22 cellular contexts compared by ENCODE assay signal in genomic region chr10:72062832-72063702, GRCh38. TPM values are rescaled to one million over a fixed set of nuclear protein-coding genes. Genes with fewer than 3 reads are reported as not detected.
DNase-seq lines count a peak whose midpoint lies in the region; ATAC-seq and TF ChIP-seq lines count a peak whose summit lies in the region.
"Had no signal": no experiment of that assay in that cellular context is flagged by ENCODE, and none has a peak within 500 bp of the region (broad histone marks: within the 10 kb centered on the region; RNA-seq: fewer than 3 reads in every experiment).

No MANE protein-coding gene starts in this region.

- H3K4me1 Mint-ChIP-seq in activated naive CD8-positive, alpha-beta T cell (ENCODE audit: low read depth), result peaks cover 31% of the 10 kb centered on the region
- H3K4me1 Mint-ChIP-seq in activated naive CD8-positive, alpha-beta T cell treated with anti-CD3 and anti-CD28 coated beads, Interleukin-2, amount 50 U/mL, for 24 hours, result peaks cover 30% of the 10 kb centered on the region
- H3K4me1 Mint-ChIP-seq in glutamatergic neuron (ENCODE audit: low read depth, unreplicated experiment), result peaks cover 27% of the 10 kb centered on the region
- H3K4me1 Mint-ChIP-seq in stimulated activated memory B cell treated with anti-CD40 and anti-IgM and Interleukin-4, amounts not matched to agents 10 μg/mL and 1 μg/mL and 100 μg/mL, for 72 hours, result peaks cover 35% of the 10 kb centered on the region

- no peak for TF ChIP-seq CTCF in RWPE1 (conservative IDR thresholded peaks at IDR 0.05; ENCODE audit: low read depth)
- TF ChIP-seq CTCF in glutamatergic neuron (IDR thresholded peaks at IDR 0.05; ENCODE audit: partially characterized antibody, unreplicated experiment), result no peak

- no peaks in the 10 kb centered on the region for H3K9me3 Mint-ChIP-seq in activated naive CD8-positive, alpha-beta T cell (ENCODE audit: low read depth)
- H3K9me3 Mint-ChIP-seq in activated naive CD8-positive, alpha-beta T cell treated with anti-CD3 and anti-CD28 coated beads, Interleukin-2, amount 50 U/mL, for 24 hours, result no peaks in the 10 kb centered on the region
- H3K9me3 Mint-ChIP-seq in glutamatergic neuron (ENCODE audit: unreplicated experiment), result peaks cover 23% of the 10 kb centered on the region
- H3K9me3 Mint-ChIP-seq in stimulated activated memory B cell treated with anti-CD40 and anti-IgM and Interleukin-4, amounts not matched to agents 10 μg/mL and 1 μg/mL and 100 μg/mL, for 72 hours, result no peaks in the 10 kb centered on the region

- peak overlapping the region; percentile 79 for H3K27ac Mint-ChIP-seq in activated naive CD8-positive, alpha-beta T cell
- H3K27ac Mint-ChIP-seq in activated naive CD8-positive, alpha-beta T cell treated with anti-CD3 and anti-CD28 coated beads, Interleukin-2, amount 50 U/mL, for 24 hours, result no peak overlapping the region
- peak overlapping the region; percentile 28 for H3K27ac Mint-ChIP-seq in glutamatergic neuron (ENCODE audit: unreplicated experiment)
- H3K27ac Mint-ChIP-seq in stimulated activated memory B cell treated with anti-CD40 and anti-IgM and Interleukin-4, amounts not matched to agents 10 μg/mL and 1 μg/mL and 100 μg/mL, for 72 hours, result peak overlapping the region; percentile 62

- no peak overlapping the region for H3K4me3 Mint-ChIP-seq in activated naive CD8-positive, alpha-beta T cell
- H3K4me3 Mint-ChIP-seq in activated naive CD8-positive, alpha-beta T cell treated with anti-CD3 and anti-CD28 coated beads, Interleukin-2, amount 50 U/mL, for 24 hours, result no peak overlapping the region
- no peak overlapping the region for H3K4me3 Mint-ChIP-seq in glutamatergic neuron (ENCODE audit: unreplicated experiment)
- no peak overlapping the region for H3K4me3 Mint-ChIP-seq in stimulated activated memory B cell treated with anti-CD40 and anti-IgM and Interleukin-4, amounts not matched to agents 10 μg/mL and 1 μg/mL and 100 μg/mL, for 72 hours

- H3K27me3 Mint-ChIP-seq in activated naive CD8-positive, alpha-beta T cell, result no peaks in the 10 kb centered on the region
- H3K27me3 Mint-ChIP-seq in activated naive CD8-positive, alpha-beta T cell treated with anti-CD3 and anti-CD28 coated beads, Interleukin-2, amount 50 U/mL, for 24 hours, result no peaks in the 10 kb centered on the region
- H3K27me3 Mint-ChIP-seq in glutamatergic neuron (ENCODE audit: unreplicated experiment), result peaks cover 15% of the 10 kb centered on the region
- H3K27me3 Mint-ChIP-seq in stimulated activated memory B cell treated with anti-CD40 and anti-IgM and Interleukin-4, amounts not matched to agents 10 μg/mL and 1 μg/mL and 100 μg/mL, for 72 hours, result no peaks in the 10 kb centered on the region

- DNase-seq in activated naive CD8-positive, alpha-beta T cell treated with anti-CD3 and anti-CD28 coated beads, Interleukin-2, amount 50 U/mL, for 24 hours, result no peak
- DNase-seq in RWPE1 (ENCODE audit: low spot score) (no peak), glutamatergic neuron (no peak), ureter (ENCODE audit: low spot score) (no peak)
- DNase-seq: ACHN; activated CD4-positive, CD25-positive, alpha-beta regulatory T cell treated with anti-CD3 and anti-CD28 coated beads, Interleukin-2, amount 50 U/mL, for 72 hours; amygdala; dermis blood vessel endothelial cell; DMS 273 treated with DMSO at 0.1 percent for 48 hours; Karpas-422; kidney glomerular epithelial cell; NCI-H2171; NCI-H526 treated with DMSO at 0.1 percent for 48 hours; right cardiac atrium; upper lobe of right lung had no signal

- CTCF ChIA-PET in RWPE1 (lab: Yijun Ruan, JAX), result interaction anchor here (0.6 to 1.2 kb wide), 5 partner anchors 15 to 167 kb away, joined by 3 to 6 read pairs (median 4); no protein-coding TSS in a partner anchor

- POLR2A ChIA-PET in RWPE1 (lab: Yijun Ruan, JAX; ENCODE audit: low non-redundant PET), result no interaction called here

- no peaks in the 10 kb centered on the region for H3K36me3 Mint-ChIP-seq in activated naive CD8-positive, alpha-beta T cell
- H3K36me3 Mint-ChIP-seq in activated naive CD8-positive, alpha-beta T cell treated with anti-CD3 and anti-CD28 coated beads, Interleukin-2, amount 50 U/mL, for 24 hours (ENCODE audit: low read depth), result peaks cover 21% of the 10 kb centered on the region
- peaks cover 4% of the 10 kb centered on the region for H3K36me3 Mint-ChIP-seq in glutamatergic neuron (ENCODE audit: unreplicated experiment)
- peaks cover 35% of the 10 kb centered on the region for H3K36me3 Mint-ChIP-seq in stimulated activated memory B cell treated with anti-CD40 and anti-IgM and Interleukin-4, amounts not matched to agents 10 μg/mL and 1 μg/mL and 100 μg/mL, for 72 hours

- H3K27ac ChIP-seq in RWPE1, result peak overlapping the region; percentile 7; the same call in 1 of the 2 replicates
- H3K27ac ChIP-seq: BLaER1 treated with 17β-estradiol and CSF1 and Interleukin-3, amounts not matched to agents 10 nM and 100 nM; cardiac muscle cell; parathyroid adenoma; upper lobe of right lung had no signal

- no peak for ATAC-seq in activated naive CD8-positive, alpha-beta T cell treated with anti-CD3 and anti-CD28 coated beads, Interleukin-2, amount 50 U/mL, for 24 hours
- no peak for ATAC-seq in stimulated activated memory B cell treated with anti-CD40 and anti-IgM and Interleukin-4, amounts not matched to agents 10 μg/mL and 1 μg/mL and 100 μg/mL, for 72 hours
- ATAC-seq in GM18868 (IDR thresholded peaks at IDR 0.05; ENCODE audit: unreplicated experiment), result no peak
- no peak for ATAC-seq in GM21390 (IDR thresholded peaks at IDR 0.05; ENCODE audit: unreplicated experiment)
- ATAC-seq: right cardiac atrium, upper lobe of right lung had no signal

RNA-seq across cellular contexts. Expression of gene SPOCK2, which starts 25.3 kb away (rescaled TPM):
- total RNA-seq in glutamatergic neuron (ENCODE audit: unreplicated experiment) (362 TPM), ureter (7.4 TPM)

Comparison
In these comparisons a context has a peak if more than half of its experiments do, and no peak if none do; other contexts are left out.
1. RNA of gene SPOCK2, which starts 25.3 kb away (total RNA-seq): 362 TPM in glutamatergic neuron (single experiment); 7.4 TPM in ureter (single experiment); every median in the first group is over 10 times any median in the second.